ENCODE assay signal across 8 cellular contexts in the genomic region with DNA sequence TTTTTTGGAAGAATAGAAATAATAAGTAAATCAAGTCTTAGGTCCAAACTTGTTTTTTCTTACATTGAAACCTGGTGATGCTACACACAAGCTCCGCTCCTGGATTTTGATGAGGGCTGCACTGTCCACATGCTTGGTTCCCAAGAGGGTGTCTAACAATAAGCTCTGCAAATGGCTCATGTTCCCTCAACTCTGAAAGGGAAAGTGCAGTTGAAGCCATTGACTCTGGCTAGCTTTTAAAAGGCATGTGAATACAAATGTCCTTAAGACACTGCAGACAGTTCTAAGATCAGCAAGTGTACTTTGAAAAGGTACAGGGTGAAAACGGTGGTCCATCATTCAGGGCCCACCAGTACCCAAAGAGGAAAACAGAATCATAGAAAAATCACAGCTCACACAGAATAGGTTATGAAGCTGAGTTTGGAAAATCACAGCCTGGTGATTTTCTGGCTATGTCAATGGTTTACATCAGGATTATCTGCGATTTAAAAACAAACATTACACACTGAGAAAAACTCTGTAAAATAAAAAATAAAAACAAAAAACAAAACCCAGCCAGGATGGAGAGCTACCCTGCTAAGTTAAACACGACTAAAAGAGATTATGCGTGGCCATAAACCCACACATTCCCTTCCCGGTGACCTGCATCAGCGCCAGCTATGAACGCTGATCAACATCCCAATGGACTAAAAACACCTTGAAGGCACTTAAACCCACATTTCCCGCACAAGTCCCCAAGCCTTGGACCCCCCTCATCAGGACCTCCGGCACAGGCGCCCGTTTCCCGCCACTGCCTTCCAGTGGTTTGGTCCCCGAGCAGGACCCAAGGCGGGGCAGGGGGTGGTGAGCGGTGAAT. TPM values are rescaled to one million over a fixed set of nuclear protein-coding genes. Genes with fewer than 3 reads are reported as not detected.
A peak's percentile ranks its signal among the peaks of the same experiment; 100 is the strongest.
DNase-seq lines count a peak whose midpoint lies in the region; ATAC-seq, FAIRE-seq and TF ChIP-seq lines count a peak whose summit lies in the region.

No MANE protein-coding gene starts in this region.

- ATAC-seq in activated CD4-positive, alpha-beta T cell treated with anti-CD3 and anti-CD28 coated beads for 36 hours = no peak
- no peak for ATAC-seq in HG03095 (IDR thresholded peaks at IDR 0.05; ENCODE audit: unreplicated experiment)

- CTCF ChIA-PET in activated CD4-positive, alpha-beta T cell treated with anti-CD3 and anti-CD28 coated beads for 36 hours (lab: Charles Lee) = interaction anchor here (0.8 to 3.0 kb wide), 5 partner anchors 11 to 41 kb away, joined by 3 to 14 read pairs (median 4); partner anchors contain the start of gene TP53I3
- CTCF ChIA-PET in SK-N-SH (lab: Yijun Ruan, JAX) = interaction anchor here (0.8 to 3.5 kb wide), 7 partner anchors 11 to 299 kb away, joined by 3 to 31 read pairs (median 4); partner anchors contain the start of gene TP53I3

- H3K4me2 ChIP-seq in SK-N-SH = peak overlapping the region; percentile 87

- DNase-seq in activated CD4-positive, alpha-beta T cell treated with anti-CD3 and anti-CD28 coated beads for 36 hours = no peak
- DNase-seq in activated CD4-positive, alpha-beta T cell treated with anti-CD3 and anti-CD28 coated beads, Interleukin-2, amount 50 U/mL, for 48 hours = no peak
- DNase-seq in SK-N-SH = no peak
- peak; percentile 28 for DNase-seq in fibroblast of peridontal ligament (ENCODE audit: extremely low read depth)
- DNase-seq in retinal pigment epithelial cell (ENCODE audit: low read depth) = no peak
- DNase-seq in GM12892 (ENCODE audit: insufficient read length) = no peak
- DNase-seq in GM12891 (ENCODE audit: insufficient read length, low spot score) = no peak

- POLR2A ChIA-PET in activated CD4-positive, alpha-beta T cell treated with anti-CD3 and anti-CD28 coated beads for 36 hours (lab: Charles Lee) = interaction anchor here (0.6 kb wide), 1 partner anchor 997 kb away, joined by 11 read pairs; no protein-coding TSS in a partner anchor
- POLR2A ChIA-PET in SK-N-SH (lab: Yijun Ruan, JAX) = interaction anchor here (1.3 to 4.5 kb wide), 3 partner anchors 12 to 46 kb away, joined by 5 to 28 read pairs (median 6); partner anchors contain the start of genes SF3B6 and TP53I3

- H3K4me1 Mint-ChIP-seq in activated CD4-positive, alpha-beta T cell treated with anti-CD3 and anti-CD28 coated beads for 36 hours = peaks cover 9% of the 10 kb centered on the region

- peaks cover 5 to 23% of the 10 kb centered on the region in 2 experiments; a peak in 3 of 4 replicates for H3K4me1 ChIP-seq in SK-N-SH (ENCODE audit: control insufficient read depth in 1 of 2, insufficient read depth in 2 of 2, low read depth in 1 of 2, low read length in 1 of 2)

- no peaks in the 10 kb centered on the region for H4K20me1 ChIP-seq in SK-N-SH (ENCODE audit: insufficient read depth)

- H3K27me3 Mint-ChIP-seq in activated CD4-positive, alpha-beta T cell treated with anti-CD3 and anti-CD28 coated beads for 36 hours = no peaks in the 10 kb centered on the region

- no peaks in the 10 kb centered on the region for H3K9me3 ChIP-seq in SK-N-SH

- TF ChIP-seq POLR2A in GM12892 (IDR thresholded peaks at IDR 0.05; ENCODE audit: low read depth, low read length) (no peak), GM12891 (IDR thresholded peaks at IDR 0.05; ENCODE audit: low read depth, low read length) (no peak)

- peaks cover 35% of the 10 kb centered on the region for H3F3A ChIP-seq in SK-N-SH (replicated peaks; ENCODE audit: insufficient read depth)

- H2AFZ ChIP-seq in SK-N-SH (ENCODE audit: low read depth) = peak overlapping the region; percentile 98

- H3K9me3 Mint-ChIP-seq in activated CD4-positive, alpha-beta T cell treated with anti-CD3 and anti-CD28 coated beads for 36 hours (ENCODE audit: low read depth) = no peaks in the 10 kb centered on the region

- peak overlapping the region; percentile 86 for H3K9ac ChIP-seq in SK-N-SH

- H3K9me2 ChIP-seq in SK-N-SH = no peaks in the 10 kb centered on the region

- no peak for TF ChIP-seq RAD21 in SK-N-SH (IDR thresholded peaks at IDR 0.05; ENCODE audit: low read length)

- WGBS in SK-N-SH (ENCODE audit: low lambda C conversion rate) = 29% methylated on average over 13 of the region's 16 CpGs

- H3K27me3 ChIP-seq in SK-N-SH (ENCODE audit: insufficient read depth) = no peaks in the 10 kb centered on the region

- H3K79me2 ChIP-seq in SK-N-SH (ENCODE audit: insufficient read depth) = peaks cover 12% of the 10 kb centered on the region; the same call in 1 of the 2 replicates

- H3K36me3 Mint-ChIP-seq in activated CD4-positive, alpha-beta T cell treated with anti-CD3 and anti-CD28 coated beads for 36 hours (ENCODE audit: low read depth) = no peaks in the 10 kb centered on the region

- no peak for TF ChIP-seq CTCF in SK-N-SH (IDR thresholded peaks at IDR 0.05)
- TF ChIP-seq CTCF in retinal pigment epithelial cell (conservative IDR thresholded peaks at IDR 0.05; ENCODE audit: low read depth, low read length) = no peak

- TF ChIP-seq EP300 in SK-N-SH (IDR thresholded peaks at IDR 0.05; ENCODE audit: borderline replicate concordance in 1 of 2, low read depth in 1 of 2, low read length in 1 of 2) = no peak

- H3K36me3 ChIP-seq in SK-N-SH (replicated peaks in 1 of 2; ENCODE audit: control insufficient read depth in 1 of 2, insufficient read depth in 2 of 2, low read length in 1 of 2) = no peaks in the 10 kb centered on the region

- peak overlapping the region; percentile 82 to 91 for H3K27ac ChIP-seq in SK-N-SH (ENCODE audit: low read depth in 2 of 2, low read length in 1 of 2)

- H3K4me3 ChIP-seq in SK-N-SH (ENCODE audit: low read depth in 2 of 2, low read length in 1 of 2) = peak overlapping the region; percentile 61 to 74
- H3K4me3 ChIP-seq in retinal pigment epithelial cell (ENCODE audit: low read length) = peak overlapping the region; percentile 74

- peak overlapping the region; percentile 73 for H3K27ac Mint-ChIP-seq in activated CD4-positive, alpha-beta T cell treated with anti-CD3 and anti-CD28 coated beads for 36 hours

- FAIRE-seq in GM12892 (lab: Jason Lieb, UNC) (no peak), GM12891 (lab: Jason Lieb, UNC) (no peak)

- peak overlapping the region; percentile 75 for H3K4me3 Mint-ChIP-seq in activated CD4-positive, alpha-beta T cell treated with anti-CD3 and anti-CD28 coated beads for 36 hours

- intact Hi-C loops in activated CD4-positive, alpha-beta T cell treated with anti-CD3 and anti-CD28 coated beads for 36 hours (cut with DNase I, micrococcal nuclease) = loop anchor here in 1 of 2 experiments (1.0 kb wide), 1 partner anchor 46 kb away; the partner anchor contains the start of gene SF3B6

TF ChIP-seq in SK-N-SH, 30 proteins besides CTCF, POLR2A, EP300 and RAD21 (continues in another document):
- TF ChIP-seq SMC3 (IDR thresholded peaks at IDR 0.05; ENCODE audit: low read depth, low read length) (no peak), SIN3A (IDR thresholded peaks at IDR 0.05; ENCODE audit: borderline replicate concordance, low read depth, low read length) (no peak), RCOR1 (IDR thresholded peaks at IDR 0.05; ENCODE audit: low read length) (no peak), MEF2A (IDR thresholded peaks at IDR 0.05; ENCODE audit: borderline replicate concordance, low read depth) (no peak)

TF ChIP-seq in GM12891, 5 proteins besides CTCF, POLR2A, EP300 and RAD21:
- TF ChIP-seq SPI1 (IDR thresholded peaks at IDR 0.05; ENCODE audit: low read depth, low read length) (no peak), POLR2AphosphoS5 (IDR thresholded peaks at IDR 0.05; ENCODE audit: low read depth, low read length) (no peak), PAX5 (IDR thresholded peaks at IDR 0.05; ENCODE audit: insufficient read depth, low read length, severe bottlenecking) (no peak)

RNA-seq across cellular contexts. Expression of gene PFN4, which starts 0.6 kb away (rescaled TPM):
- under 1 TPM in 1 of 2 experiments, not detected in 1; 0.30 TPM for total RNA-seq in activated CD4-positive, alpha-beta T cell treated with anti-CD3 and anti-CD28 coated beads for 36 hours
- 0.54 and 0.61 TPM in 2 replicates for polyA plus RNA-seq in SK-N-SH (2012; rRNA removed)
- 0.35 and 0.37 TPM in 2 replicates for polyA plus RNA-seq in SK-N-SH (2012; cell fraction: cytosol; rRNA removed)
- polyA plus RNA-seq in SK-N-SH (2012; cell fraction: nucleus; rRNA removed) = 1.5 and 1.6 TPM in 2 replicates
- 0.61 TPM for polyA plus RNA-seq in GM12892 (2012; ENCODE audit: missing spikeins)
- polyA plus RNA-seq in GM12891 (2012; ENCODE audit: low read depth, missing spikeins) = 0.87 TPM

RNA-seq across cellular contexts. Expression of gene FAM228B, which starts 0.7 kb away (rescaled TPM):
- 10 to 100 TPM in 1 of 2 experiments, 1 to 10 TPM in 1; 5.2 to 10.5 TPM for total RNA-seq in activated CD4-positive, alpha-beta T cell treated with anti-CD3 and anti-CD28 coated beads for 36 hours
- 5.3 and 6.8 TPM in 2 replicates for polyA plus RNA-seq in SK-N-SH (2012; rRNA removed)
- 7.4 and 7.6 TPM in 2 replicates for polyA plus RNA-seq in SK-N-SH (2012; cell fraction: cytosol; rRNA removed)
- polyA plus RNA-seq in SK-N-SH (2012; cell fraction: nucleus; rRNA removed) = 10.1 and 15.6 TPM in 2 replicates
- polyA plus RNA-seq in GM12892 (2012; ENCODE audit: missing spikeins) = 14.5 TPM
- polyA plus RNA-seq in GM12891 (2012; ENCODE audit: low read depth, missing spikeins) = 11.7 TPM

RNA-seq across cellular contexts. Expression of gene TP53I3, which starts 38.0 kb away (rescaled TPM):
- 1 to 10 TPM; 1.0 to 1.2 TPM for total RNA-seq in activated CD4-positive, alpha-beta T cell treated with anti-CD3 and anti-CD28 coated beads for 36 hours
- polyA plus RNA-seq in SK-N-SH (2012; rRNA removed) = 110 and 116 TPM in 2 replicates
- polyA plus RNA-seq in SK-N-SH (2012; cell fraction: cytosol; rRNA removed) = 49.8 and 71.0 TPM in 2 replicates
- polyA plus RNA-seq in SK-N-SH (2012; cell fraction: nucleus; rRNA removed) = 344 and 375 TPM in 2 replicates
- 8.5 TPM for polyA plus RNA-seq in GM12892 (2012; ENCODE audit: missing spikeins)
- polyA plus RNA-seq in GM12891 (2012; ENCODE audit: low read depth, missing spikeins) = 12.2 TPM

RNA-seq across cellular contexts. Expression of gene SF3B6, which starts 46.5 kb away (rescaled TPM):
- total RNA-seq in activated CD4-positive, alpha-beta T cell treated with anti-CD3 and anti-CD28 coated beads for 36 hours = 100 to 1,000 TPM; 128 to 143 TPM
- 275 and 295 TPM in 2 replicates for polyA plus RNA-seq in SK-N-SH (2012; rRNA removed)
- 400 and 550 TPM in 2 replicates for polyA plus RNA-seq in SK-N-SH (2012; cell fraction: cytosol; rRNA removed)
- 99.6 and 106 TPM in 2 replicates for polyA plus RNA-seq in SK-N-SH (2012; cell fraction: nucleus; rRNA removed)
- polyA plus RNA-seq in GM12892 (2012; ENCODE audit: missing spikeins) = 245 TPM
- polyA plus RNA-seq in GM12891 (2012; ENCODE audit: low read depth, missing spikeins) = 218 TPM

RNA-seq across cellular contexts. Expression of gene FAM228A, which starts 52.3 kb away (rescaled TPM):
- under 1 TPM; 0.16 to 0.28 TPM for total RNA-seq in activated CD4-positive, alpha-beta T cell treated with anti-CD3 and anti-CD28 coated beads for 36 hours
- 0.10 and 0.13 TPM in 2 replicates for polyA plus RNA-seq in SK-N-SH (2012; rRNA removed)
- polyA plus RNA-seq in SK-N-SH (2012; cell fraction: cytosol; rRNA removed) = 0.06 and 0.21 TPM in 2 replicates
- polyA plus RNA-seq in SK-N-SH (2012; cell fraction: nucleus; rRNA removed) = 0.09 and 0.17 TPM in 2 replicates
- polyA plus RNA-seq in GM12892 (2012; ENCODE audit: missing spikeins) = not detected
- polyA plus RNA-seq in GM12891 (2012; ENCODE audit: low read depth, missing spikeins) = 0.05 TPM
